25 cellular contexts compared by ENCODE assay signal in the genomic region with DNA sequence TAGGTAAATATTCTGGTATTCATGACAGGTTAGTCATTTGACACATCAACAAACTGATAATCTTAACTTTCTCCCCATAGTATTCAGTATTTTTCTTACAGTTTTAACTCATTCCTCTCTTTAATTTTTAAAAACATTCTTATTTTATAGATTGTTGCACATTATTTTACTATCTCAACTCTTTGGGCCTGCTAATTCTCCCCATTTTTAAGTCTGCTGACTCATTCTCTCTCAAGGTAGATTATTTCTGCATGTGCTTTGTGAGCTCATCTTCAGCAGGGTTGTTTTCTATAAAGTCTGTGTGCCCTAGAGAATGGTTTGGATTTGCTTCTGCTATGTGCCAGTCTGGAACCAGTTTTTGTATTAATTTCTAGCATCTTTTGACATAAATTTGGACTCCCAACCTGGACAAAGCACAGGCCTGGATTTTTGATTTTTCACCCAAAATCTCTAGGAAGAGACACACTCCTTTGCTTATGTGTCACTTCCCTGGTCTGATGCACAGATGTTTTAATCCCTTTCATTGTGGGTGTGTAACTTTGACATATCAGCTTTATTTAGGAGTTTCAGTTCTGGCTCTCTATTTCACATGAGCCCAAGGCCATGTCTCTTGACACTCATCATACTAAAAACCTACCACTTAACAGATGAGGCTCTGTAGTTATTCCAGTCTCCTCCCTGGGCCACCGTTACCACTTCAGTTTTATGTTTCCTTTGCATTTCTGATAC.
"Had no signal": no experiment of that assay in that cellular context is flagged by ENCODE, and none has a peak within 500 bp of the region (broad histone marks: within the 10 kb centered on the region; RNA-seq: fewer than 3 reads in every experiment).

No MANE protein-coding gene starts in this region.

- H3K36me3 ChIP-seq: esophagus muscularis mucosa, gastrocnemius medialis, heart left ventricle, left lung, neural progenitor cell, right lobe of liver, stomach, thyroid gland, vagina had no signal

- DNase-seq: dermis blood vessel endothelial cell; effector memory CD4-positive, alpha-beta T cell; gastrocnemius medialis; heart left ventricle; left cardiac atrium; left lung; mesendoderm; midbrain; naive thymus-derived CD4-positive, alpha-beta T cell; right lobe of liver; small intestine; stimulated activated CD4-positive, alpha-beta T cell treated with anti-CD3 and anti-CD28 coated beads, Interleukin-1b, Interleukin-23, amount 100 ng/mL, for 48 hours; stimulated activated CD4-positive, alpha-beta T cell treated with anti-CD3 and anti-CD28 coated beads, Interleukin-4, amount 100 ng/mL, for 1 hour; stimulated activated CD8-positive, alpha-beta memory T cell treated with anti-CD3 and anti-CD28 coated beads, Interleukin-4, amount 100 ng/mL, for 48 hours; stimulated activated naive CD4-positive, alpha-beta T cell; stomach; thyroid gland had no signal

- ATAC-seq: gastrocnemius medialis; heart left ventricle; left cardiac atrium; left lung; naive thymus-derived CD4-positive, alpha-beta T cell; right lobe of liver had no signal

- H3K79me2 ChIP-seq: hepatocyte, parathyroid adenoma had no signal

- H3K27me3 ChIP-seq: esophagus muscularis mucosa, gastrocnemius medialis, heart left ventricle, hepatocyte, left lung, neural progenitor cell, right lobe of liver, stomach, thyroid gland, vagina had no signal

- H3K36me3 Mint-ChIP-seq: neural progenitor cell had no signal

- H2AFZ ChIP-seq: hepatocyte, neural progenitor cell, parathyroid adenoma had no signal

- H3K4me1 ChIP-seq: esophagus muscularis mucosa, gastrocnemius medialis, heart left ventricle, left lung, parathyroid adenoma, right lobe of liver, thyroid gland, vagina had no signal

- H3K4me3 ChIP-seq: coronary artery, esophagus muscularis mucosa, gastrocnemius medialis, heart left ventricle, hepatocyte, left lung, neural progenitor cell, right lobe of liver, stomach, thyroid gland, vagina had no signal

- H3K9me3 ChIP-seq: esophagus muscularis mucosa, gastrocnemius medialis, left lung, right lobe of liver, stomach, thyroid gland, vagina had no signal

- H3K4me2 ChIP-seq: hepatocyte, neural progenitor cell had no signal

- H3K9ac ChIP-seq: neural progenitor cell, parathyroid adenoma had no signal

- H3K27ac ChIP-seq: coronary artery, esophagus muscularis mucosa, gastrocnemius medialis, heart left ventricle, left lung, neural progenitor cell, parathyroid adenoma, right lobe of liver, stomach, thyroid gland, vagina had no signal

- H3K4me3 Mint-ChIP-seq: naive thymus-derived CD4-positive, alpha-beta T cell; nephron; neural progenitor cell had no signal

- H3K27ac Mint-ChIP-seq: naive thymus-derived CD4-positive, alpha-beta T cell; nephron; neural progenitor cell; progenitor cell of endocrine pancreas had no signal

- H3K27me3 Mint-ChIP-seq: progenitor cell of endocrine pancreas had no signal

- H3K4me1 Mint-ChIP-seq: naive thymus-derived CD4-positive, alpha-beta T cell had no signal
